24 cellular contexts compared by ENCODE assay signal in the genomic region with DNA sequence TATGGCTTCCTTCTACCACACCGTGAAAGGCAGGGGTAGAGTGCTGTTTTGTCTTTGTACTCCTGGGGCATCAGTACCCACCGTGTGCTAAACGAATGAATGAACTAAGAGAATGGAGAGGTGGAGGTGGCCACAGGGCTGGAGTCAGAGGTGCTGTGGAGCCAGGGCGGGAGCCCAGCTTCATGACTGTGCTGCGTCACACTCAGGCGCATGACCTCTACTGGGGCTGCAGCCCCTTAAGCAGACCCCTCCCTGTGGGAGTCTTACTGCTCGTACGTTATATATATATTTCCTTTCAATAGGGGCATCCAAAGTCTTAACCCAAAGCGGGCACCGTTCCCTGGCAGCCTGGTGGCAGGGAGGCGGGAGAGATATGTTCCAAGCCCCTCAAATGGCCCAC. TPM values are rescaled to one million over a fixed set of nuclear protein-coding genes. Genes with fewer than 3 reads are reported as not detected.
A peak's percentile ranks its signal among the peaks of the same experiment; 100 is the strongest.
DNase-seq lines count a peak whose midpoint lies in the region; ATAC-seq and TF ChIP-seq lines count a peak whose summit lies in the region.
"Had no signal": no experiment of that assay in that cellular context is flagged by ENCODE, and none has a peak within 500 bp of the region (broad histone marks: within the 10 kb centered on the region; RNA-seq: fewer than 3 reads in every experiment).

No MANE protein-coding gene starts in this region.

- no peak overlapping the region for H3K9ac ChIP-seq in GM23248
- H3K9ac ChIP-seq: KMS-11 had no signal

- H3K4me2 ChIP-seq in GM23248 (ENCODE audit: unreplicated experiment), result no peak overlapping the region
- H3K4me2 ChIP-seq: KMS-11 had no signal

- no peak overlapping the region for H2AFZ ChIP-seq in GM23248

- 83 to 87% methylated on average over 11 of the region's 11 CpGs for WGBS in GM23248 (ENCODE audit: low coverage in 1 of 2, low lambda C conversion rate in 2 of 2, missing lambda C conversion rate in 2 of 2), 2 experiments

- H3K27me3 Mint-ChIP-seq in activated CD4-positive, alpha-beta T cell treated with anti-CD3 and anti-CD28 coated beads, Interleukin-2, amount 10 ng/mL, durations not matched to agents 7 days and 5 days, result peaks cover 3% of the 10 kb centered on the region

- intact Hi-C loops in left ventricle myocardium inferior (cut with micrococcal nuclease) (no loop called here), Right ventricle myocardium superior (cut with DNase I) (loop anchor here (10.0 kb wide), 1 partner anchor 241 kb away; no protein-coding TSS in a partner anchor), uterus (cut with DNase I; ENCODE audit: low total_unique reads) (no loop called here)

- H3K4me3 Mint-ChIP-seq in activated CD4-positive, alpha-beta T cell treated with anti-CD3 and anti-CD28 coated beads, Interleukin-2, amount 10 ng/mL, durations not matched to agents 7 days and 5 days, result no peak overlapping the region
- H3K4me3 Mint-ChIP-seq: CD14-positive monocyte had no signal

- TF ChIP-seq CTCF in left ventricle myocardium inferior (IDR thresholded peaks at IDR 0.05; ENCODE audit: borderline replicate concordance) (no peak), uterus (IDR thresholded peaks at IDR 0.05) (no peak)

- H3K4me1 ChIP-seq in left ventricle myocardium inferior (peaks cover 45% of the 10 kb centered on the region), GM23248 (ENCODE audit: insufficient read depth) (peaks cover 10% of the 10 kb centered on the region; the same call in 1 of the 2 replicates), uterus (no peaks in the 10 kb centered on the region)
- H3K4me1 ChIP-seq: BE2C had no signal

- no peaks in the 10 kb centered on the region for H4K20me1 ChIP-seq in GM23248 (ENCODE audit: insufficient read depth)

- H3F3A ChIP-seq in GM23248 (ENCODE audit: insufficient read depth), result peaks cover 8% of the 10 kb centered on the region

- H3K9me2 ChIP-seq in GM23248 (ENCODE audit: insufficient read depth), result no peaks in the 10 kb centered on the region

- H3K9me3 Mint-ChIP-seq in activated CD4-positive, alpha-beta T cell treated with anti-CD3 and anti-CD28 coated beads, Interleukin-2, amount 10 ng/mL, durations not matched to agents 7 days and 5 days, result peaks cover 2% of the 10 kb centered on the region
- H3K9me3 Mint-ChIP-seq: CD14-positive monocyte had no signal

- no peak for TF ChIP-seq POLR2A in uterus (IDR thresholded peaks at IDR 0.05)

- H3K36me3 ChIP-seq in left ventricle myocardium inferior (no peaks in the 10 kb centered on the region), GM23248 (ENCODE audit: low read depth) (no peaks in the 10 kb centered on the region), uterus (no peaks in the 10 kb centered on the region)
- H3K36me3 ChIP-seq: BE2C had no signal

- no peak overlapping the region for H3K4me3 ChIP-seq in left ventricle myocardium inferior
- no peak overlapping the region for H3K4me3 ChIP-seq in GM23248
- H3K4me3 ChIP-seq in uterus, result no peak overlapping the region

- peaks cover 23% of the 10 kb centered on the region for H3K4me1 Mint-ChIP-seq in activated CD4-positive, alpha-beta T cell treated with anti-CD3 and anti-CD28 coated beads, Interleukin-2, amount 10 ng/mL, durations not matched to agents 7 days and 5 days

- no peaks in the 10 kb centered on the region for H3K27me3 ChIP-seq in left ventricle myocardium inferior (ENCODE audit: low read depth)
- H3K27me3 ChIP-seq in GM23248 (replicated peaks; ENCODE audit: insufficient read depth), result no peaks in the 10 kb centered on the region
- no peaks in the 10 kb centered on the region for H3K27me3 ChIP-seq in uterus
- H3K27me3 ChIP-seq: BE2C had no signal

- no peaks in the 10 kb centered on the region for H3K9me3 ChIP-seq in left ventricle myocardium inferior (replicated peaks)
- H3K9me3 ChIP-seq in GM23248 (ENCODE audit: low read depth), result no peaks in the 10 kb centered on the region
- no peaks in the 10 kb centered on the region for H3K9me3 ChIP-seq in uterus
- H3K9me3 ChIP-seq: BE2C had no signal

- no peak for DNase-seq in activated CD4-positive, alpha-beta T cell treated with anti-CD3 and anti-CD28 coated beads, Interleukin-2, amount 10 ng/mL, durations not matched to agents 7 days and 5 days
- no peak for DNase-seq in activated CD4-positive, alpha-beta T cell treated with anti-CD3 and anti-CD28 coated beads, Interleukin-2, amount 50 U/mL, for 48 hours
- DNase-seq in left ventricle myocardium inferior, result no peak
- DNase-seq in Right ventricle myocardium superior, result no peak
- DNase-seq in mesenteric fat pad (ENCODE audit: low spot score), result peak; percentile 53
- DNase-seq in GM23248, result no peak
- DNase-seq in NCI-H524 (lab: John Stamatoyannopoulos, UW), result no peak
- DNase-seq in uterus, result no peak
- DNase-seq: 8988T, ACHN, BE2C, Calu3, DMS79 treated with DMSO at 0.1 percent for 48 hours, GF-D8, NCI-H1092, NCI-H1417 treated with DMSO at 0.1 percent for 48 hours, NCI-H1694 treated with DMSO at 0.1 percent for 48 hours, NCI-H2081, NCI-H2227 treated with DMSO at 0.1 percent for 48 hours, NCI-H69, RPMI8226, SHP77 treated with DMSO at 0.1 percent for 48 hours had no signal

- H3K27ac ChIP-seq in left ventricle myocardium inferior (replicated peaks) (peak overlapping the region; percentile 70), GM23248 (no peak overlapping the region), uterus (no peak overlapping the region)
- H3K27ac ChIP-seq: KMS-11 had no signal

- in situ Hi-C loops in GM23248 (cut with MboI), result no loop called here

- H3K36me3 Mint-ChIP-seq in activated CD4-positive, alpha-beta T cell treated with anti-CD3 and anti-CD28 coated beads, Interleukin-2, amount 10 ng/mL, durations not matched to agents 7 days and 5 days (ENCODE audit: low read depth), result peaks cover 2% of the 10 kb centered on the region
- H3K36me3 Mint-ChIP-seq: CD14-positive monocyte had no signal

- H3K27ac Mint-ChIP-seq in activated CD4-positive, alpha-beta T cell treated with anti-CD3 and anti-CD28 coated beads, Interleukin-2, amount 10 ng/mL, durations not matched to agents 7 days and 5 days, result peak overlapping the region; percentile 46
- H3K27ac Mint-ChIP-seq: CD14-positive monocyte had no signal

- H3K79me2 ChIP-seq in GM23248 (ENCODE audit: insufficient read depth), result no peaks in the 10 kb centered on the region

- no peak for ATAC-seq in Right ventricle myocardium superior (ENCODE audit: poor library complexity)

- CTCF ChIA-PET in activated CD4-positive, alpha-beta T cell treated with anti-CD3 and anti-CD28 coated beads, Interleukin-2, amount 10 ng/mL, durations not matched to agents 7 days and 5 days (lab: Charles Lee), result interaction anchor here (0.7 to 4.3 kb wide), 3 partner anchors 16 to 498 kb away, joined by 3 to 31 read pairs (median 8); no protein-coding TSS in a partner anchor

- POLR2A ChIA-PET in activated CD4-positive, alpha-beta T cell treated with anti-CD3 and anti-CD28 coated beads, Interleukin-2, amount 10 ng/mL, durations not matched to agents 7 days and 5 days (lab: Charles Lee), result no interaction called here

RNA-seq across cellular contexts. Expression of gene LBH, which starts 18.0 kb away (rescaled TPM):
- total RNA-seq in activated CD4-positive, alpha-beta T cell treated with anti-CD3 and anti-CD28 coated beads, Interleukin-2, amount 10 ng/mL, durations not matched to agents 7 days and 5 days, result 100 to 1,000 TPM; 136 to 146 TPM
- total RNA-seq in left ventricle myocardium inferior (200 TPM), Right ventricle myocardium superior (115 TPM), mesenteric fat pad (34.9 TPM), uterus (10 to 100 TPM; 30.7 to 94.3 (median 64.5) TPM)
- total RNA-seq in GM23248 (2014; rRNA removed; shearing (Covaris generic)), result 189 and 285 TPM in 2 replicates
- 155 and 162 TPM in 2 replicates for polyA plus RNA-seq in GM23248 (2016; fragmentation: Nextera tagmentation; extraction: Ambion mirVana)
